ENCODE assay signal across 28 cellular contexts in the genomic region with DNA sequence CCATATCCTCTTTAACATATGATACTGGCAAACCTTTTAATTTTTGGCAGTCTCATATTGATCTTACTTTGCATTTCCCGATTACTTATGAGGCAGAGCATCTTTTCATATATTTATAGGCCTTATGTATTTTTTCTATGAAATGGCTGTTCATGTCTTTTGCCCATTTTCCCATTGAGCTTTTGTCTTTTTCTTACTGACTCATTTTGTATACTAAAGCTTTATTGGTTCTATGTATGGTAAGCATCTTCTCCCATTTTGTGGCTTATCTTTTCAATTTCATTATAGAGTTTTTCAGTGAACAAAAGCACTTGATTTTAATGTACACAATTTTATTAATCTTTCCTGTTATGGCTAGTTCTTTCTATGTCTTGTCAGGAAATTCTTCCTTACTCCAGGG.
"Had no signal": no experiment of that assay in that cellular context is flagged by ENCODE, and none has a peak within 500 bp of the region (broad histone marks: within the 10 kb centered on the region; RNA-seq: fewer than 3 reads in every experiment).

No MANE protein-coding gene starts in this region.

- H3K27me3 Mint-ChIP-seq: dendritic cell treated with granulocyte-macrophage colony-stimulating factor and Interleukin-4, amounts not matched to agents 40 ng/mL and 50 ng/mL, for 4 days had no signal

- H3K4me3 ChIP-seq: colonic mucosa, coronary artery, dorsolateral prefrontal cortex, esophagus muscularis mucosa, esophagus squamous epithelium, gastrocnemius medialis, gastroesophageal sphincter, heart left ventricle, heart right ventricle had no signal

- H3K36me3 ChIP-seq: colonic mucosa, esophagus muscularis mucosa, esophagus squamous epithelium, gastrocnemius medialis, gastroesophageal sphincter, heart left ventricle, heart right ventricle had no signal

- H3K27ac Mint-ChIP-seq: dendritic cell treated with granulocyte-macrophage colony-stimulating factor and Interleukin-4, amounts not matched to agents 40 ng/mL and 50 ng/mL, for 4 days; effector memory CD8-positive, alpha-beta T cell; endodermal cell had no signal

- H3K9me3 Mint-ChIP-seq: dendritic cell treated with granulocyte-macrophage colony-stimulating factor and Interleukin-4, amounts not matched to agents 40 ng/mL and 50 ng/mL, for 4 days; effector memory CD8-positive, alpha-beta T cell had no signal

- DNase-seq: colonic mucosa; cortex of kidney; dorsolateral prefrontal cortex; effector CD4-positive, alpha-beta T cell; effector CD8-positive, alpha-beta T cell; effector memory CD4-positive, alpha-beta T cell; effector memory CD8-positive, alpha-beta T cell; endodermal cell; erythroblast; esophagus squamous epithelium; foreskin fibroblast; foreskin keratinocyte; foreskin melanocyte; gastrocnemius medialis; glutamatergic neuron; head of caudate nucleus; heart left ventricle; heart right ventricle had no signal

- H3K4me1 ChIP-seq: colonic mucosa had no signal

- H3K9me3 ChIP-seq: colonic mucosa, esophagus muscularis mucosa, esophagus squamous epithelium, gastrocnemius medialis, gastroesophageal sphincter, heart left ventricle, heart right ventricle had no signal

- H3K27ac ChIP-seq: colonic mucosa, coronary artery, dorsolateral prefrontal cortex, epithelial cell of prostate, esophagus muscularis mucosa, esophagus squamous epithelium, foreskin keratinocyte, gastrocnemius medialis, gastroesophageal sphincter, heart left ventricle, heart right ventricle had no signal

- ATAC-seq: effector memory CD8-positive, alpha-beta T cell; esophagus mucosa; foreskin keratinocyte; gastrocnemius medialis; gastroesophageal sphincter; heart left ventricle; heart right ventricle had no signal

- H3K27me3 ChIP-seq: colonic mucosa, dorsolateral prefrontal cortex, esophagus muscularis mucosa, esophagus squamous epithelium, foreskin keratinocyte, gastrocnemius medialis, gastroesophageal sphincter, heart left ventricle, heart right ventricle had no signal

- FAIRE-seq: colon, endometrium, endothelial cell of umbilical vein, frontal cortex had no signal

- H3K4me3 Mint-ChIP-seq: dendritic cell treated with granulocyte-macrophage colony-stimulating factor and Interleukin-4, amounts not matched to agents 40 ng/mL and 50 ng/mL, for 4 days; effector memory CD8-positive, alpha-beta T cell; endodermal cell had no signal
